8 cellular contexts compared by ENCODE assay signal in the genomic region with DNA sequence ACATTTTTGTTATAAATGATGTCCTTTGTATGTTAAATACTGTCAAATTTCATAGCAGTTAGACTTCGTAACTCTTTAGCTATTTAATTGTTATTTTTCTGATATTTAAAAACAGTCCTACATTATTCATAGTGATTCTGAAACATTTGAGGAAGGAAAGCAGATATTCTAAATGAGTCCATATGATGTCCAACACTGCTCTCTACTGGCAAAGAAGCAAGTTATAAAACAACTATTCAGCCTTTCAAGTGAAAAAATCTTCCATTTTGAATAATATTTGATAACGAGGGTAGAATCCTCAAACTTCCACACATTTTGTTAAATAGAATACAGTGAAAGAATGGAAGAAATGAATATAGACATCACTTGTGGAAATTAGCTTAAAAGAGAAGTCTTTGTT.
DNase-seq lines count a peak whose midpoint lies in the region; ATAC-seq, FAIRE-seq and TF ChIP-seq lines count a peak whose summit lies in the region.

No MANE protein-coding gene starts in this region.

- in situ Hi-C loops in ACHN (cut with HindIII; ENCODE audit: low pct_ligation_motif_present, low pct_unique_long_range_greater_than_20kb, low sequenced_read_pairs) = no loop called here

- ATAC-seq in GM18867 (IDR thresholded peaks at IDR 0.05; ENCODE audit: unreplicated experiment) = peak; percentile 73

- TF ChIP-seq CTCF in fibroblast of villous mesenchyme (IDR thresholded peaks at IDR 0.05; ENCODE audit: insufficient read depth, low read depth, low read length) = peak; percentile 65

- peak; percentile 79 for DNase-seq in ACHN
- DNase-seq in Kasumi-1 (lab: John Stamatoyannopoulos, UW) = peak; percentile 90 to 95
- DNase-seq in SHP77 (lab: John Stamatoyannopoulos, UW) = peak; percentile 48 to 51
- DNase-seq in fibroblast of villous mesenchyme (ENCODE audit: low read depth) = peak; percentile 74
- peak; percentile 80 for DNase-seq in superior temporal gyrus (ENCODE audit: extremely low spot score)
- DNase-seq in GM19239 (ENCODE audit: insufficient read length, low spot score) = no peak
- DNase-seq in posterior vena cava (ENCODE audit: low spot score) = no peak

- intact Hi-C loops in posterior vena cava (cut with DNase I) = no loop called here

- H3K4me3 ChIP-seq in fibroblast of villous mesenchyme (ENCODE audit: low read depth, low read length) = no peak overlapping the region

- FAIRE-seq in GM19239 (lab: Jason Lieb, UNC) = no peak

Comparison
In these comparisons a context has a peak if more than half of its experiments do, and no peak if none do; other contexts are left out.
1. DNase-seq: peak in ACHN (single experiment), Kasumi-1 (2 of 2), SHP77 (2 of 2), fibroblast of villous mesenchyme (single experiment) and superior temporal gyrus (single experiment); none in GM19239 (single experiment) and posterior vena cava (single experiment).